Comparison of ENCODE assay signal across 1 cellular context in the genomic region with DNA sequence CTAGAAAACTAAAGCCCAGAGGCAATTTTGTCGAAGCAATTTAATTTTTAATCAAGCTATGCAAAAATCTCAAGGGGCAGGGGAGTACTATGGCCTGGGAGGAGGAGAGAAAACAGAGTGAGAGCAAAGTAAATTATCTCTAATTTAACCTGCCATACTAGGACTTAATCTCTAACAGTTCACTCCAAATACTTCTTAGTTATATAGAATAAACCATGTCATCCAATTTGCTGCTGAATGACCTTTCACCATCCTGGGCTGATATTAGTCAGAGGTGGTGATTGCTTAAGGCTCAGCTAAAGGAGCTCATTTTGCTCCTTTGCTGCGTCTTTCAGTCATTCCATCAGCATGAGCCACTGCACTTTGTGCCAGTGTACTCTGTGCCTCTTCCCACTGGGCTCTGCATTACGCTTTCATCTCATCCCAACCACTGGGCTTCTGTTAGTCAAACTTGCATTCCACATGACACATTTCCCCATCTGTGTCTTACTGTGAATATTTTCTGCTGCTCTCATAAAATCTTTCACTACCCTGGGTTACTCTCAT.
TF ChIP-seq lines count a peak whose summit lies in the region.

No MANE protein-coding gene starts in this region.

TF ChIP-seq in IMR-90, 13 proteins besides CTCF, POLR2A, EP300 and RAD21 (continued from another document):
- TF ChIP-seq, protein P1, sequence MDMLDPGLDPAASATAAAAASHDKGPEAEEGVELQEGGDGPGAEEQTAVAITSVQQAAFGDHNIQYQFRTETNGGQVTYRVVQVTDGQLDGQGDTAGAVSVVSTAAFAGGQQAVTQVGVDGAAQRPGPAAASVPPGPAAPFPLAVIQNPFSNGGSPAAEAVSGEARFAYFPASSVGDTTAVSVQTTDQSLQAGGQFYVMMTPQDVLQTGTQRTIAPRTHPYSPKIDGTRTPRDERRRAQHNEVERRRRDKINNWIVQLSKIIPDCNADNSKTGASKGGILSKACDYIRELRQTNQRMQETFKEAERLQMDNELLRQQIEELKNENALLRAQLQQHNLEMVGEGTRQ (IDR thresholded peaks at IDR 0.05; ENCODE audit: low read depth, low read length) = no peak
- TF ChIP-seq MXI1 (IDR thresholded peaks at IDR 0.05; ENCODE audit: borderline replicate concordance, low read depth, low read length) = no peak
- TF ChIP-seq, protein P2, sequence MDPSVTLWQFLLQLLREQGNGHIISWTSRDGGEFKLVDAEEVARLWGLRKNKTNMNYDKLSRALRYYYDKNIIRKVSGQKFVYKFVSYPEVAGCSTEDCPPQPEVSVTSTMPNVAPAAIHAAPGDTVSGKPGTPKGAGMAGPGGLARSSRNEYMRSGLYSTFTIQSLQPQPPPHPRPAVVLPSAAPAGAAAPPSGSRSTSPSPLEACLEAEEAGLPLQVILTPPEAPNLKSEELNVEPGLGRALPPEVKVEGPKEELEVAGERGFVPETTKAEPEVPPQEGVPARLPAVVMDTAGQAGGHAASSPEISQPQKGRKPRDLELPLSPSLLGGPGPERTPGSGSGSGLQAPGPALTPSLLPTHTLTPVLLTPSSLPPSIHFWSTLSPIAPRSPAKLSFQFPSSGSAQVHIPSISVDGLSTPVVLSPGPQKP (IDR thresholded peaks at IDR 0.05; ENCODE audit: borderline replicate concordance, low read depth, low read length) = no peak
